ENCODE assay signal across 30 cellular contexts in the genomic region with DNA sequence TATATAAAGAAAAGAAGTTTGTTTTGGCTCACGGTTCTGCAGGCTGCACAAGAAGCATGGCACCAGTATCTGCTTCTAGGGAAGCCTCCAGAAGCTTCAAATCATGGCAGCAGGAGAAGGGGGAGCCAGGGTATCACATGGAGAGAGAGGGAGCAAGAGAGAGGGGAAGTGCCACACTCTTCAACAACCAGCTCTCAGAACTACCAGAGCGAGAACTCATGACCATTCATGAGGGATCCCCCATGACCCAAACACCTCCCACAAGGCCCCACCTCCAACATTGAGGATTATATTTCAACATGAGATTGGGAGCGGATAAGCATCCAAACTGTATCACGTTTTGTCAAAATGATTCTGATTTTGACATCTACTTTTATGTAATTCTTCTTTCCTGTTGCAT.
"Had no signal": no experiment of that assay in that cellular context is flagged by ENCODE, and none has a peak within 500 bp of the region (broad histone marks: within the 10 kb centered on the region; RNA-seq: fewer than 3 reads in every experiment).

No MANE protein-coding gene starts in this region.

- H3K27ac ChIP-seq: breast epithelium, gastroesophageal sphincter, hepatocyte, ovary, skin epidermis, testis, transverse colon, VCaP had no signal

- H3K4me1 ChIP-seq: breast epithelium, gastroesophageal sphincter, testis, transverse colon had no signal

- H3K9me3 Mint-ChIP-seq: activated naive CD4-positive, alpha-beta T cell treated with anti-CD3 and anti-CD28 coated beads, Interleukin-2, amount 50 U/mL, for 72 hours; activated T-cell treated with anti-CD3 and anti-CD28 coated beads, Interleukin-2, amount 50 U/mL, for 24 hours; central memory CD8-positive, alpha-beta T cell; natural killer cell had no signal

- H3K27ac Mint-ChIP-seq: activated CD4-positive, alpha-beta memory T cell treated with anti-CD3 and anti-CD28 coated beads for 36 hours; activated CD4-positive, alpha-beta T cell treated with anti-CD3 and anti-CD28 coated beads, Interleukin-2, amount 10 ng/mL, durations not matched to agents 24 days and 14 days; activated naive CD4-positive, alpha-beta T cell treated with anti-CD3 and anti-CD28 coated beads, Interleukin-2, amount 50 U/mL, for 72 hours; activated T-cell treated with anti-CD3 and anti-CD28 coated beads, Interleukin-2, amount 50 U/mL, for 24 hours; activated T-helper 2 cell treated with anti-CD3 and anti-CD28 coated beads, Interferon-gamma antibody, Interleukin-2, Interleukin-4, amounts not matched to agents 10 μg/mL and 5 μg/mL and 100 μg/mL, durations not matched to agents 14 hours and 24 hours and 36 hours; mesothelial cell of epicardium; natural killer cell; progenitor cell of endocrine pancreas had no signal

- H3K9me3 ChIP-seq: breast epithelium, ovary, testis, transverse colon had no signal

- H3K4me3 ChIP-seq: breast epithelium, gastroesophageal sphincter, hepatocyte, ovary, skin epidermis, testis, transverse colon had no signal

- FAIRE-seq: kidney, TTC549, urothelium cell line had no signal

- H3K36me3 Mint-ChIP-seq: natural killer cell had no signal

- H3K27me3 Mint-ChIP-seq: activated CD4-positive, alpha-beta memory T cell treated with anti-CD3 and anti-CD28 coated beads for 36 hours; activated CD4-positive, alpha-beta T cell treated with anti-CD3 and anti-CD28 coated beads, Interleukin-2, amount 10 ng/mL, durations not matched to agents 24 days and 14 days; activated T-cell treated with anti-CD3 and anti-CD28 coated beads, Interleukin-2, amount 50 U/mL, for 24 hours; central memory CD8-positive, alpha-beta T cell; progenitor cell of endocrine pancreas had no signal

- H3K4me3 Mint-ChIP-seq: activated CD4-positive, alpha-beta memory T cell treated with anti-CD3 and anti-CD28 coated beads for 36 hours; activated CD4-positive, alpha-beta T cell treated with anti-CD3 and anti-CD28 coated beads, Interleukin-2, amount 10 ng/mL, durations not matched to agents 24 days and 14 days; activated T-cell treated with anti-CD3 and anti-CD28 coated beads, Interleukin-2, amount 50 U/mL, for 24 hours; central memory CD8-positive, alpha-beta T cell; mesothelial cell of epicardium; natural killer cell had no signal

- DNase-seq: activated CD4-positive, alpha-beta memory T cell treated with anti-CD3 and anti-CD28 coated beads for 36 hours; activated CD4-positive, alpha-beta T cell treated with anti-CD3 and anti-CD28 coated beads, Interleukin-2, amount 10 ng/mL, durations not matched to agents 24 days and 14 days; activated CD4-positive, CD25-positive, alpha-beta regulatory T cell treated with anti-CD3 and anti-CD28 coated beads, Interleukin-2, amount 50 U/mL, for 72 hours; activated CD8-positive, alpha-beta memory T cell treated with anti-CD3 and anti-CD28 coated beads, Interleukin-2, amount 50 U/mL, for 48 hours; activated T-cell treated with anti-CD3 and anti-CD28 coated beads, Interleukin-2, amount 50 U/mL, for 24 hours; dermis blood vessel endothelial cell; effector CD8-positive, alpha-beta T cell; erythroblast; kidney; left colon; natural killer cell; ovary; stimulated activated CD4-positive, alpha-beta T cell treated with anti-CD3 and anti-CD28 coated beads, Interleukin-12 subunit alpha, Interleukin-12 subunit beta, amount 100 ng/mL, for 4 hours; stimulated activated CD4-positive, alpha-beta T cell treated with anti-CD3 and anti-CD28 coated beads, Interleukin-4, amount 100 ng/mL, for 1 hour; stimulated activated naive CD8-positive, alpha-beta T cell treated with anti-CD3 and anti-CD28 coated beads, Interleukin-15, Interleukin-2, amounts not matched to agents 100 U/mL and 50 U/mL, for 24 hours; testis; transverse colon had no signal

- ATAC-seq: activated naive CD4-positive, alpha-beta T cell treated with anti-CD3 and anti-CD28 coated beads, Interleukin-2, amount 50 U/mL, for 72 hours; gastroesophageal sphincter; left colon; natural killer cell; sciatic nerve; stimulated activated naive CD8-positive, alpha-beta T cell treated with anti-CD3 and anti-CD28 coated beads, Interleukin-15, Interleukin-2, amounts not matched to agents 100 U/mL and 50 U/mL, for 24 hours had no signal

- H3K4me1 Mint-ChIP-seq: central memory CD8-positive, alpha-beta T cell; mesothelial cell of epicardium; natural killer cell had no signal

- H3K36me3 ChIP-seq: breast epithelium, gastroesophageal sphincter, ovary, transverse colon had no signal

- H3K27me3 ChIP-seq: breast epithelium, gastroesophageal sphincter, hepatocyte, ovary, testis, transverse colon had no signal
